In the genomic region with DNA sequence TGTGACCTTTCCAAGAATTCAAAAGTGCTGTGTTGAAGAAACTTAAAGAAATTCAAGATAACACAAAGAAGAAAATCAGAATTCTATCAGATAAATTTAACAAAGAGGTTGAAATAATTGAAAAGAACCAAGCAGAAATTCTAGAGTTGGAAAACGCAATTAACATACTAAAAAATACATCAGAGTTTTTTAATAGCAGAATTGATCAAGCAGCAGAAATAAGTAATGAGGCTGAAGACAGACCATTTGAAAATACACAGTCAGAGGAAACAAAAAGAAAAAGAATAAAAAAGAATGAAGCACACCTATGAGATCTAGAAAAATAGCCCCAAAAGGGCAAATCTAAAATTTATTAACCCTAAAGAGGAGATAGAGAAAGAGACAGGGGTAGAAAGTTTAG, we compare ENCODE assay signal across 29 cellular contexts.
"Had no signal": no experiment of that assay in that cellular context is flagged by ENCODE, and none has a peak within 500 bp of the region (broad histone marks: within the 10 kb centered on the region; RNA-seq: fewer than 3 reads in every experiment).

No MANE protein-coding gene starts in this region.

- H3K27ac ChIP-seq: colonic mucosa, coronary artery, dorsolateral prefrontal cortex, epithelial cell of prostate, esophagus muscularis mucosa, esophagus squamous epithelium, foreskin keratinocyte, gastrocnemius medialis, gastroesophageal sphincter, heart left ventricle, heart right ventricle had no signal

- FAIRE-seq: colon, endometrium, endothelial cell of umbilical vein, frontal cortex had no signal

- ATAC-seq: effector memory CD8-positive, alpha-beta T cell; esophagus mucosa; foreskin keratinocyte; gastrocnemius medialis; gastroesophageal sphincter; heart left ventricle; heart right ventricle had no signal

- H3K27ac Mint-ChIP-seq: dendritic cell treated with granulocyte-macrophage colony-stimulating factor and Interleukin-4, amounts not matched to agents 40 ng/mL and 50 ng/mL, for 4 days; effector memory CD8-positive, alpha-beta T cell; endodermal cell had no signal

- DNase-seq: colonic mucosa; cortex of kidney; dermis blood vessel endothelial cell; dorsolateral prefrontal cortex; effector CD4-positive, alpha-beta T cell; effector CD8-positive, alpha-beta T cell; effector memory CD4-positive, alpha-beta T cell; effector memory CD8-positive, alpha-beta T cell; endodermal cell; erythroblast; esophagus squamous epithelium; foreskin fibroblast; foreskin keratinocyte; foreskin melanocyte; gastrocnemius medialis; glutamatergic neuron; head of caudate nucleus; heart left ventricle; heart right ventricle had no signal

- H3K4me3 ChIP-seq: colonic mucosa, coronary artery, dorsolateral prefrontal cortex, esophagus muscularis mucosa, esophagus squamous epithelium, gastrocnemius medialis, gastroesophageal sphincter, heart left ventricle, heart right ventricle had no signal

- H3K4me1 Mint-ChIP-seq: endodermal cell had no signal

- H3K36me3 ChIP-seq: colonic mucosa, esophagus muscularis mucosa, esophagus squamous epithelium, gastrocnemius medialis, gastroesophageal sphincter, heart left ventricle, heart right ventricle had no signal

- H3K4me3 Mint-ChIP-seq: dendritic cell treated with granulocyte-macrophage colony-stimulating factor and Interleukin-4, amounts not matched to agents 40 ng/mL and 50 ng/mL, for 4 days; effector memory CD8-positive, alpha-beta T cell; endodermal cell had no signal

- H3K4me1 ChIP-seq: colonic mucosa, esophagus muscularis mucosa, esophagus squamous epithelium, foreskin keratinocyte, gastrocnemius medialis, gastroesophageal sphincter, heart left ventricle, heart right ventricle had no signal

- H3K27me3 ChIP-seq: colonic mucosa, dorsolateral prefrontal cortex, esophagus muscularis mucosa, esophagus squamous epithelium, foreskin keratinocyte, gastrocnemius medialis, gastroesophageal sphincter, heart left ventricle, heart right ventricle had no signal

- H3K27me3 Mint-ChIP-seq: dendritic cell treated with granulocyte-macrophage colony-stimulating factor and Interleukin-4, amounts not matched to agents 40 ng/mL and 50 ng/mL, for 4 days; effector memory CD8-positive, alpha-beta T cell had no signal

- H3K9me3 ChIP-seq: colonic mucosa had no signal
